18 cellular contexts compared by ENCODE assay signal in the genomic region with DNA sequence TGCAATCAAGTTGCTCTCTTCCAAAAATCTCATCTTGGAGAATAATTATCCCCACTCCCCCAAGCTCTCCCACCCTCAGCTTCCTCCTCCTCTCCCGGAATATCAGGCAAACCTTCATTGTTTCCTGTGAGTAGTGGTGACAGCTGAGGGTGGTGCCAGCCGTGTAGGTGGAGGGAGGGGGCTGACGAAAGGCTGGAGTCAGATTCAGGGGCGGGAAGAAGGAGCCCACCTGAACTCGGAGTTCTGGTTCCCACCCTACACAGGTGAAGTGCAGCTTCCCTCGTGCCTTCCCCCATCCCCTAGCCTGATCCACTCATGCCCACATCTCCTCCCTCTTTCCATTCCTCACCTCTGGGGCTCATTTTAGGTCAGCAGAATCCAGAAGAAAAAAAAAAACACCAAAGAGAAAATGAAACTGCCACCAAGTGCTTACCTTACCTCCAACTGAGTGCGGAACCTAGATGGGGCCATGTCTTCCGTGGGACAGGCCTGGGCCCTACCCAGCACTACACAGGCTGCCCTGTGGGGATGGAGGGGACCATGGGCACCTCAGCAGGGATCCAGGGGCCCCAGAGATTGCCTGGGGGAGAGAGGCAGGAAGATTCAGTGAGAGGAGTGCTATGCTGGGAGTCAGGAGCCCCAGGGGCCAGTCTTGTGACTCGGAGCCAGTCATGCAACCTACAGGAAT.
"Had no signal": no experiment of that assay in that cellular context is flagged by ENCODE, and none has a peak within 500 bp of the region (broad histone marks: within the 10 kb centered on the region; RNA-seq: fewer than 3 reads in every experiment).

No MANE protein-coding gene starts in this region.

- H3K9me3 ChIP-seq: breast epithelium, suprapubic skin, upper lobe of left lung had no signal

- H3K36me3 ChIP-seq: breast epithelium, suprapubic skin, upper lobe of left lung, WERI-Rb-1 had no signal

- DNase-seq: activated CD4-positive, alpha-beta T cell treated with anti-CD3 and anti-CD28 coated beads for 1 hour; activated effector memory CD4-positive, alpha-beta T cell treated with anti-CD3 and anti-CD28 coated beads, Interleukin-2, amount 50 U/mL, for 16 hours; activated naive CD4-positive, alpha-beta T cell treated with anti-CD3 and anti-CD28 coated beads, Interleukin-2, amount 50 U/mL, for 16 hours; activated T-cell treated with anti-CD3 and anti-CD28 coated beads, Interleukin-2, amount 50 U/mL, for 72 hours; effector CD8-positive, alpha-beta T cell; left colon; nephron progenitor cell; stimulated activated CD4-positive, alpha-beta T cell treated with anti-CD3 and anti-CD28 coated beads, Interleukin-12 subunit alpha, Interleukin-12 subunit beta, amount 100 ng/mL, for 4 hours; stimulated activated CD4-positive, alpha-beta T cell treated with anti-CD3 and anti-CD28 coated beads, Interleukin-1b, Interleukin-23, amount 100 ng/mL, for 48 hours; stimulated activated naive CD8-positive, alpha-beta T cell treated with anti-CD3 and anti-CD28 coated beads, Interleukin-15, Interleukin-2, amounts not matched to agents 100 U/mL and 50 U/mL, for 24 hours; upper lobe of left lung; WERI-Rb-1 had no signal

- H3K27me3 ChIP-seq: breast epithelium, hepatocyte, upper lobe of left lung had no signal

- H3K4me3 ChIP-seq: breast epithelium, hepatocyte, lung, SK-N-MC, suprapubic skin, upper lobe of left lung had no signal

- H3K4me1 ChIP-seq: suprapubic skin, upper lobe of left lung had no signal

- ATAC-seq: activated T-cell treated with anti-CD3 and anti-CD28 coated beads, Interleukin-2, amount 50 U/mL, for 72 hours; esophagus mucosa; left colon; stimulated activated naive CD8-positive, alpha-beta T cell treated with anti-CD3 and anti-CD28 coated beads, Interleukin-15, Interleukin-2, amounts not matched to agents 100 U/mL and 50 U/mL, for 24 hours had no signal

- H3K27ac ChIP-seq: breast epithelium, hepatocyte, SK-N-MC, suprapubic skin, upper lobe of left lung, WERI-Rb-1 had no signal
